Comparison of ENCODE assay signal across 8 cellular contexts in the genomic region with DNA sequence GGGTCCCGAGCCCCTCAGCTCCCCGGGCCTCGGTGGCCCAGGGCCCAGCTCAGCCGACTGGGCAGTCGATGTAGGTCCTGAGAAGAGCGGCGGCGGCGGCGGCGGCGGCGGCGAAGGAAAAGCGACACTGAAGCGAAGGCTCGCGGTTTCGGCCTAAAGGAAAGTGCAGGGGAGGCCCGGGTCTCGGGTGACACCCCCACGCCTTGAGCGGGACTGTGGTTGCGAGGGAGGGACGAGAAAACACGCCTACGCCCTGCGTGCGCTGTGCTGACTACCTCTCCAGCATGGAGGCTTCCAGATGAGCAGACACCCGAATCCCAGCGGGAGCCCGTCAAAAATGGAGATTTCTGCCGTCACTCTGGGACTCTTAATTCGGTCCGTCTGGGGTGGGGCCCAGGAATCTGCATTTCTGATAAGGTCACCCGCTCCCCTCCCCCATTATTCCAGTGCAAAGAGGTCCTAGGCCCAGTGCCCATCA. TPM values are rescaled to one million over a fixed set of nuclear protein-coding genes. Genes with fewer than 3 reads are reported as not detected.
DNase-seq lines count a peak whose midpoint lies in the region; ATAC-seq, FAIRE-seq and TF ChIP-seq lines count a peak whose summit lies in the region.

No MANE protein-coding gene starts in this region.

- H3K9me3 ChIP-seq in WERI-Rb-1 (ENCODE audit: severe bottlenecking), result peaks cover 3% of the 10 kb centered on the region

- peak overlapping the region; percentile 92 for H3K27ac ChIP-seq in WERI-Rb-1

- no peaks in the 10 kb centered on the region for H3K27me3 ChIP-seq in WERI-Rb-1 (ENCODE audit: insufficient read depth, low read depth, severe bottlenecking)
- no peaks in the 10 kb centered on the region for H3K27me3 ChIP-seq in bronchial epithelial cell (ENCODE audit: control insufficient read depth, insufficient read depth, low read length)

- FAIRE-seq in bronchial epithelial cell (lab: Jason Lieb, UNC), result no peak

- peak; percentile 15 for ATAC-seq in HG02938 (IDR thresholded peaks at IDR 0.05; ENCODE audit: unreplicated experiment)

- H3K36me3 ChIP-seq in WERI-Rb-1 (peaks cover 4% of the 10 kb centered on the region), bronchial epithelial cell (ENCODE audit: control insufficient read depth, insufficient read depth, low read length) (no peaks in the 10 kb centered on the region)

- no peak for TF ChIP-seq CTCF in WERI-Rb-1 (IDR thresholded peaks at IDR 0.05; ENCODE audit: low read depth, low read length)
- TF ChIP-seq CTCF in bronchial epithelial cell (IDR thresholded peaks at IDR 0.05; ENCODE audit: insufficient read depth, low read length, severe bottlenecking), result no peak

- DNase-seq in NCI-H187 (lab: John Stamatoyannopoulos, UW) (peak; percentile 22 to 46), NCI-H187 treated with DMSO at 0.1 percent for 48 hours (lab: John Stamatoyannopoulos, UW) (no peak), NCI-H2029 treated with DMSO at 0.1 percent for 48 hours (lab: John Stamatoyannopoulos, UW) (peak; percentile 78), WERI-Rb-1 (peak; percentile 81), bronchial epithelial cell (ENCODE audit: low read depth) (peak; percentile 51), islet precursor cell (peak; percentile 81)
- DNase-seq in stimulated activated CD4-positive, alpha-beta T cell treated with anti-CD3 and anti-CD28 coated beads, Interleukin-15, amount 100 ng/mL, for 1 hour (ENCODE audit: low read depth in 1 of 2, low spot score in 1 of 2), result peak; percentile 51 to 54

- peak overlapping the region; percentile 80 for H3K4me3 ChIP-seq in WERI-Rb-1 (ENCODE audit: low read depth, low read length)
- peak overlapping the region; percentile 89 for H3K4me3 ChIP-seq in bronchial epithelial cell (ENCODE audit: low read depth, low read length)

RNA-seq across cellular contexts. Expression of a gene that starts 31.2 kb away (rescaled TPM):
- total RNA-seq in bronchial epithelial cell, result 24.5 and 28.4 TPM in 2 replicates
